8 cellular contexts compared by ENCODE assay signal in genomic region chr10:6089334-6090219, GRCh38. TPM values are rescaled to one million over a fixed set of nuclear protein-coding genes. Genes with fewer than 3 reads are reported as not detected.
DNase-seq lines count a peak whose midpoint lies in the region; ATAC-seq and TF ChIP-seq lines count a peak whose summit lies in the region.

No MANE protein-coding gene starts in this region.

- H3K36me3 Mint-ChIP-seq in CD4-positive, CD25-positive, alpha-beta regulatory T cell = no peaks in the 10 kb centered on the region
- H3K36me3 Mint-ChIP-seq in activated T-helper 2 cell treated with anti-CD3 and anti-CD28 coated beads, Interferon-gamma antibody, Interleukin-2, Interleukin-4, amounts not matched to agents 10 μg/mL and 5 μg/mL and 100 μg/mL, durations not matched to agents 14 hours and 24 hours and 36 hours (ENCODE audit: low read depth) = peaks cover 35% of the 10 kb centered on the region

- no peak for ATAC-seq in CD4-positive, CD25-positive, alpha-beta regulatory T cell (ENCODE audit: low read depth in 2 of 2)
- peak; percentile 15 for ATAC-seq in GM19351 (IDR thresholded peaks at IDR 0.05; ENCODE audit: unreplicated experiment)

- peaks cover 72% of the 10 kb centered on the region for H3K4me1 ChIP-seq in CD4-positive, CD25-positive, alpha-beta regulatory T cell (ENCODE audit: control insufficient read depth, insufficient read depth, low read length, poor library complexity, severe bottlenecking)
- H3K4me1 ChIP-seq in hepatocyte (ENCODE audit: insufficient read depth) = peaks cover 21% of the 10 kb centered on the region

- no peak for TF ChIP-seq CTCF in hepatocyte (IDR thresholded peaks at IDR 0.05; ENCODE audit: poor library complexity)

- H3K79me2 ChIP-seq in hepatocyte = peaks cover 55% of the 10 kb centered on the region

- peak overlapping the region; percentile 59 for H2AFZ ChIP-seq in hepatocyte

- no peaks in the 10 kb centered on the region for H3K36me3 ChIP-seq in CD4-positive, CD25-positive, alpha-beta regulatory T cell (ENCODE audit: control insufficient read depth, insufficient read depth, low read length)
- H3K36me3 ChIP-seq in hepatocyte (replicated peaks; ENCODE audit: insufficient read depth, low read depth) = no peaks in the 10 kb centered on the region

- no peaks in the 10 kb centered on the region for H3K27me3 Mint-ChIP-seq in CD4-positive, CD25-positive, alpha-beta regulatory T cell
- no peaks in the 10 kb centered on the region for H3K27me3 Mint-ChIP-seq in activated T-helper 2 cell treated with anti-CD3 and anti-CD28 coated beads, Interferon-gamma antibody, Interleukin-2, Interleukin-4, amounts not matched to agents 10 μg/mL and 5 μg/mL and 100 μg/mL, durations not matched to agents 14 hours and 24 hours and 36 hours (ENCODE audit: low read depth)

- H3K27me3 ChIP-seq in CD4-positive, CD25-positive, alpha-beta regulatory T cell (ENCODE audit: control insufficient read depth, insufficient read depth, low read length) = no peaks in the 10 kb centered on the region
- H3K27me3 ChIP-seq in hepatocyte = peaks cover 1% of the 10 kb centered on the region

- peak overlapping the region; percentile 8 to 93 (median 92) for H3K27ac Mint-ChIP-seq in CD4-positive, CD25-positive, alpha-beta regulatory T cell
- H3K27ac Mint-ChIP-seq in activated T-helper 2 cell treated with anti-CD3 and anti-CD28 coated beads, Interferon-gamma antibody, Interleukin-2, Interleukin-4, amounts not matched to agents 10 μg/mL and 5 μg/mL and 100 μg/mL, durations not matched to agents 14 hours and 24 hours and 36 hours = peak overlapping the region; percentile 80

- WGBS in hepatocyte (ENCODE audit: low lambda C conversion rate, missing lambda C conversion rate) = 1% methylated on average over 52 of the region's 53 CpGs

- H4K20me1 ChIP-seq in hepatocyte (ENCODE audit: insufficient read depth, poor library complexity, severe bottlenecking) = peaks cover 49% of the 10 kb centered on the region

- peak overlapping the region; percentile 81 for H3K4me3 ChIP-seq in CD4-positive, CD25-positive, alpha-beta regulatory T cell (ENCODE audit: low read depth, low read length)
- peak overlapping the region; percentile 99 for H3K4me3 ChIP-seq in hepatocyte
- H3K4me3 ChIP-seq in skeletal muscle cell (ENCODE audit: low read depth, low read length) = peak overlapping the region; percentile 96

- peak overlapping the region; percentile 95 for H3K4me2 ChIP-seq in hepatocyte

- DNase-seq in CD4-positive, CD25-positive, alpha-beta regulatory T cell = peak in 2 of 3 donors; percentile 33 to 63
- DNase-seq in KBM-7 = peak; percentile 45
- DNase-seq in activated T-helper 2 cell treated with anti-CD3 and anti-CD28 coated beads, Interferon-gamma antibody, Interleukin-2, Interleukin-4, amounts not matched to agents 10 μg/mL and 5 μg/mL and 100 μg/mL, durations not matched to agents 14 hours and 24 hours and 36 hours (ENCODE audit: low spot score) = no peak
- DNase-seq in hepatocyte (ENCODE audit: low spot score) = peak; percentile 50
- DNase-seq in skeletal muscle cell (ENCODE audit: low read depth) = no peak
- DNase-seq in ureter (ENCODE audit: low spot score) = no peak
- DNase-seq in NK-92 (lab: John Stamatoyannopoulos, UW; ENCODE audit: unreplicated experiment) = no peak

- intact Hi-C loops in activated T-helper 2 cell treated with anti-CD3 and anti-CD28 coated beads, Interferon-gamma antibody, Interleukin-2, Interleukin-4, amounts not matched to agents 10 μg/mL and 5 μg/mL and 100 μg/mL, durations not matched to agents 14 hours and 24 hours and 36 hours (cut with micrococcal nuclease) = loop anchor here (2.0 to 10.0 kb wide), 5 partner anchors 51 to 405 kb away; partner anchors contain the start of genes FBH1 and GDI2

- in situ Hi-C loops in KBM-7 (cut with MboI; ENCODE audit: low pct_unique_long_range_greater_than_20kb, low sequenced_read_pairs) = no loop called here

- H3K9me3 ChIP-seq in CD4-positive, CD25-positive, alpha-beta regulatory T cell (ENCODE audit: control insufficient read depth in 2 of 2, low read length in 2 of 2) = no peaks in the 10 kb centered on the region
- no peaks in the 10 kb centered on the region for H3K9me3 ChIP-seq in hepatocyte (ENCODE audit: low read depth)

- no peaks in the 10 kb centered on the region for H3K9me2 ChIP-seq in hepatocyte (replicated peaks; ENCODE audit: insufficient read depth)

- H3K9me3 Mint-ChIP-seq in CD4-positive, CD25-positive, alpha-beta regulatory T cell = no peaks in the 10 kb centered on the region
- no peaks in the 10 kb centered on the region for H3K9me3 Mint-ChIP-seq in activated T-helper 2 cell treated with anti-CD3 and anti-CD28 coated beads, Interferon-gamma antibody, Interleukin-2, Interleukin-4, amounts not matched to agents 10 μg/mL and 5 μg/mL and 100 μg/mL, durations not matched to agents 14 hours and 24 hours and 36 hours

- peaks cover 56 to 78% (median 66%) of the 10 kb centered on the region in 4 donors for H3K4me1 Mint-ChIP-seq in CD4-positive, CD25-positive, alpha-beta regulatory T cell
- peaks cover 67% of the 10 kb centered on the region for H3K4me1 Mint-ChIP-seq in activated T-helper 2 cell treated with anti-CD3 and anti-CD28 coated beads, Interferon-gamma antibody, Interleukin-2, Interleukin-4, amounts not matched to agents 10 μg/mL and 5 μg/mL and 100 μg/mL, durations not matched to agents 14 hours and 24 hours and 36 hours (ENCODE audit: low read depth)

- H3K4me3 Mint-ChIP-seq in CD4-positive, CD25-positive, alpha-beta regulatory T cell = peak overlapping the region; percentile 92 to 96 (median 94)
- H3K4me3 Mint-ChIP-seq in activated T-helper 2 cell treated with anti-CD3 and anti-CD28 coated beads, Interferon-gamma antibody, Interleukin-2, Interleukin-4, amounts not matched to agents 10 μg/mL and 5 μg/mL and 100 μg/mL, durations not matched to agents 14 hours and 24 hours and 36 hours (ENCODE audit: low read depth) = peak overlapping the region; percentile 98

- H3K27ac ChIP-seq in CD4-positive, CD25-positive, alpha-beta regulatory T cell (ENCODE audit: insufficient read depth, low read length, poor library complexity, severe bottlenecking) = peak overlapping the region; percentile 60
- peak overlapping the region; percentile 86 for H3K27ac ChIP-seq in hepatocyte

RNA-seq across cellular contexts. Expression of gene RBM17, which starts 0.7 kb away (rescaled TPM):
- 168 TPM for total RNA-seq in CD4-positive, CD25-positive, alpha-beta regulatory T cell
- polyA plus RNA-seq in CD4-positive, CD25-positive, alpha-beta regulatory T cell = 10 to 100 TPM; 63.6 to 88.2 (median 65.7) TPM
- total RNA-seq in activated T-helper 2 cell treated with anti-CD3 and anti-CD28 coated beads, Interferon-gamma antibody, Interleukin-2, Interleukin-4, amounts not matched to agents 10 μg/mL and 5 μg/mL and 100 μg/mL, durations not matched to agents 14 hours and 24 hours and 36 hours = 257 and 266 TPM in 2 replicates
- total RNA-seq in hepatocyte = 35.6 and 46.7 TPM in 2 replicates
- polyA plus RNA-seq in hepatocyte = 112 and 126 TPM in 2 replicates
- 106 TPM for total RNA-seq in ureter

RNA-seq across cellular contexts. Expression of gene IL2RA, which starts 27.4 kb away (rescaled TPM):
- 220 TPM for total RNA-seq in CD4-positive, CD25-positive, alpha-beta regulatory T cell
- polyA plus RNA-seq in CD4-positive, CD25-positive, alpha-beta regulatory T cell = 100 to 1,000 TPM; 159 to 261 (median 179) TPM
- total RNA-seq in activated T-helper 2 cell treated with anti-CD3 and anti-CD28 coated beads, Interferon-gamma antibody, Interleukin-2, Interleukin-4, amounts not matched to agents 10 μg/mL and 5 μg/mL and 100 μg/mL, durations not matched to agents 14 hours and 24 hours and 36 hours = 1,777 and 1,808 TPM in 2 replicates
- not detected in 2 replicates for total RNA-seq in hepatocyte
- not detected in 2 replicates for polyA plus RNA-seq in hepatocyte
- total RNA-seq in ureter = 2.2 TPM

Comparison
In these comparisons a context has a peak if more than half of its experiments do, and no peak if none do; other contexts are left out.
1. DNase-seq: peak in CD4-positive, CD25-positive, alpha-beta regulatory T cell (2 of 3), KBM-7 (single experiment) and hepatocyte (single experiment); none in activated T-helper 2 cell treated with anti-CD3 and anti-CD28 coated beads, Interferon-gamma antibody, Interleukin-2, Interleukin-4, amounts not matched to agents 10 μg/mL and 5 μg/mL and 100 μg/mL, durations not matched to agents 14 hours and 24 hours and 36 hours (single experiment), skeletal muscle cell (single experiment), ureter (single experiment) and NK-92 (single experiment).
2. RNA of gene IL2RA, which starts 27.4 kb away (total RNA-seq): 1,777 to 1,808 TPM in activated T-helper 2 cell treated with anti-CD3 and anti-CD28 coated beads, Interferon-gamma antibody, Interleukin-2, Interleukin-4, amounts not matched to agents 10 μg/mL and 5 μg/mL and 100 μg/mL, durations not matched to agents 14 hours and 24 hours and 36 hours and 220 TPM in CD4-positive, CD25-positive, alpha-beta regulatory T cell (single experiment); 2.2 TPM in ureter (single experiment) and not detected in hepatocyte; every median in the first group is over 10 times any median in the second.
3. Peak in every context shown above with its lines, with median percentiles within 50 percentile points of each other: H3K4me3 ChIP-seq.